ENCODE assay signal across 22 cellular contexts in genomic region chr2:88269832-88270231, GRCh38.
"Had no signal": no experiment of that assay in that cellular context is flagged by ENCODE, and none has a peak within 500 bp of the region (broad histone marks: within the 10 kb centered on the region; RNA-seq: fewer than 3 reads in every experiment).

No MANE protein-coding gene starts in this region.

- H3K27ac Mint-ChIP-seq: dendritic cell treated with granulocyte-macrophage colony-stimulating factor and Interleukin-4, amounts not matched to agents 40 ng/mL and 50 ng/mL, for 4 days; nephron progenitor cell had no signal

- H3K36me3 ChIP-seq: colonic mucosa, esophagus muscularis mucosa, lower lobe of right lung, spleen, stomach, thyroid gland had no signal

- H3K4me1 ChIP-seq: colonic mucosa, lower lobe of right lung, psoas muscle, stomach, thyroid gland had no signal

- H3K27ac ChIP-seq: colonic mucosa, esophagus muscularis mucosa, lower lobe of right lung, psoas muscle, stomach, thyroid gland had no signal

- H3K9me3 ChIP-seq: colonic mucosa, esophagus muscularis mucosa, lower lobe of right lung, psoas muscle, stomach, thyroid gland had no signal

- H3K9me3 Mint-ChIP-seq: dendritic cell treated with granulocyte-macrophage colony-stimulating factor and Interleukin-4, amounts not matched to agents 40 ng/mL and 50 ng/mL, for 4 days had no signal

- H3K4me3 ChIP-seq: colonic mucosa, esophagus muscularis mucosa, lower lobe of right lung, psoas muscle, skin epidermis, spleen, stomach, thyroid gland had no signal

- H3K27me3 ChIP-seq: colonic mucosa, esophagus muscularis mucosa, spleen, stomach, thyroid gland had no signal

- H3K4me3 Mint-ChIP-seq: dendritic cell treated with granulocyte-macrophage colony-stimulating factor and Interleukin-4, amounts not matched to agents 40 ng/mL and 50 ng/mL, for 4 days; nephron progenitor cell had no signal

- H3K4me1 Mint-ChIP-seq: nephron progenitor cell had no signal

- DNase-seq: central memory CD4-positive, alpha-beta T cell; colonic mucosa; effector CD8-positive, alpha-beta T cell; foreskin melanocyte; hypothalamus; left ventricle myocardium superior; lower lobe of right lung; nephron progenitor cell; nucleus accumbens; psoas muscle; right cardiac atrium; spleen; stimulated activated CD4-positive, alpha-beta T cell treated with anti-CD3 and anti-CD28 coated beads, Interleukin-4, amount 100 ng/mL, for 1 hour; stimulated activated CD8-positive, alpha-beta memory T cell treated with anti-CD3 and anti-CD28 coated beads, Interleukin-4, amount 100 ng/mL, for 48 hours; stimulated activated naive CD4-positive, alpha-beta T cell treated with Interleukin-2 at 50 U/mL for 16 hours; stomach; thyroid gland had no signal

- FAIRE-seq: endothelial cell of umbilical vein, keratinocyte had no signal

- ATAC-seq: left ventricle myocardium superior, lower lobe of right lung, psoas muscle, right cardiac atrium had no signal
